Comparison of ENCODE assay signal across 8 cellular contexts in the genomic region with DNA sequence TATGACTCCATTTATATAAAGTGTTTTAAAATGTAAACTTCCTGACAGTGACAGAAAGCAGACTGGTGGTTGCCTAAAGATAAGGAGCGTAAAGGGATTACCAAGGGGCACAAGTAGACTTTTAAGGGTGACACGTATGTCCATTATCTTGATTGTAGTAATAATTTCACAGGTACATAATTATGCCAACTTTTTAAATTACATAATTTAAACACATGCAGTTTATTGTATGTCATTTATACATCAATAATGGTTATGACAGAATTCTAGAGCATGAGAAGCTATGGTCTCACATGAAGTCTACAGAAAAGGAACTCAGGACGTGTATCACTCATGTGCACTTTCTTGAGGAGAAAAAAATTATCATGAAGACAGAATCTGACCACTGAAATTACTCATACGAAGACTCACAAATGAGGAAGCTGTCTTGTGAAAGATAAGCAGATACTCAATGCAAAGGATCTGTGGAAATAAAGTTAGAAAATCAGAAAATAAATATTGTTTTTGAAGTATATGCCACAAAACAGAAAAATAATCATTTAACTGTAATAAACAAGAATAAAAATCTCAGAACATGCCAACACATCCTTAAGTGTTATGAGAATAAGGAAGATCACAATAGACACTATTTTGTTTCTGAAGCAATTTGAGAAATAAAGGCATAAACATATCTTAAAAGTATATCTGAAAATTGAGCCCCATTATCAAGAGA.
DNase-seq lines count a peak whose midpoint lies in the region; TF ChIP-seq lines count a peak whose summit lies in the region.

No MANE protein-coding gene starts in this region.

- H4K20me1 ChIP-seq in GM23248 (ENCODE audit: insufficient read depth): 0 out of 2 replicates have a peak, but pooled peaks cover 9% of the 10 kb centered on the region

- peak overlapping the region; percentile 12; the same call in 1 of the 2 replicates for H3K27ac ChIP-seq in GM23248
- no peak overlapping the region for H3K27ac ChIP-seq in tibial nerve

- H3K4me2 ChIP-seq in GM23248 (ENCODE audit: unreplicated experiment): peak overlapping the region; percentile 14

- H3K9me3 ChIP-seq in GM23248 (ENCODE audit: low read depth) (no peaks in the 10 kb centered on the region), tibial nerve (peaks cover 0 to 3% (median 0%) of the 10 kb centered on the region in 4 donors)

- TF ChIP-seq POLR2A in tibial nerve (IDR thresholded peaks at IDR 0.05): no peak

- TF ChIP-seq CTCF in GM13976 (IDR thresholded peaks at IDR 0.05; ENCODE audit: borderline replicate concordance, control extremely low read depth, extremely low read depth, insufficient read depth, missing control alignments): no peak
- TF ChIP-seq CTCF in foreskin fibroblast (IDR thresholded peaks at IDR 0.05; ENCODE audit: low read depth, low read length): no peak
- TF ChIP-seq CTCF in tibial nerve (IDR thresholded peaks at IDR 0.05): no peak

- no peaks in the 10 kb centered on the region for H3K9me2 ChIP-seq in GM23248 (ENCODE audit: insufficient read depth)

- in situ Hi-C loops in GM13976 (cut with MboI; ENCODE audit: low sequenced_read_pairs, unreplicated experiment) (no loop called here), GM23248 (cut with MboI) (no loop called here)

- peaks cover 20% of the 10 kb centered on the region for H3F3A ChIP-seq in GM23248 (ENCODE audit: insufficient read depth)

- H3K27me3 ChIP-seq in GM23248 (replicated peaks; ENCODE audit: insufficient read depth) (no peaks in the 10 kb centered on the region), tibial nerve (no peaks in the 10 kb centered on the region)

- WGBS in GM23248 (ENCODE audit: low coverage in 1 of 2, low lambda C conversion rate in 2 of 2, missing lambda C conversion rate in 2 of 2), 2 experiments: 66 to 68% methylated on average over 4 of the region's 4 CpGs
- WGBS in tibial nerve, 2 donors: 83 to 84% methylated on average over 4 of the region's 4 CpGs

- no peak overlapping the region for H3K4me3 ChIP-seq in GM23248
- no peak overlapping the region for H3K4me3 ChIP-seq in foreskin fibroblast (ENCODE audit: low read depth in 1 of 2, low read length in 2 of 2)
- H3K4me3 ChIP-seq in tibial nerve: no peak overlapping the region

- no peak overlapping the region for H2AFZ ChIP-seq in GM23248

- H3K4me1 ChIP-seq in GM23248 (ENCODE audit: insufficient read depth) (peaks cover 18% of the 10 kb centered on the region), tibial nerve (peaks cover 0 to 10% (median 0%) of the 10 kb centered on the region in 4 donors)

- no peak overlapping the region for H3K9ac ChIP-seq in GM23248

- no peak for TF ChIP-seq EP300 in tibial nerve (IDR thresholded peaks at IDR 0.05)

- peaks cover 82% of the 10 kb centered on the region for H3K79me2 ChIP-seq in GM23248 (ENCODE audit: insufficient read depth)

- H3K36me3 ChIP-seq in GM23248 (ENCODE audit: low read depth) (no peaks in the 10 kb centered on the region), tibial nerve (peaks cover 0 to 22% (median 0%) of the 10 kb centered on the region in 3 donors)

- DNase-seq in GM13976 (ENCODE audit: low spot score) (peak; percentile 19), GM23248 (peak; percentile 55), M059J (ENCODE audit: low read depth) (peak; percentile 67), foreskin fibroblast (peak; percentile 45 to 64), LoVo (ENCODE audit: low spot score) (no peak), tibial nerve (ENCODE audit: low spot score in 2 of 2) (no peak), glomerular visceral epithelial cell (ENCODE audit: extremely low spot score) (no peak), SW 1271 (lab: John Stamatoyannopoulos, UW) (no peak)

Comparison
In these comparisons a context has a peak if more than half of its experiments do, and no peak if none do; other contexts are left out.
1. DNase-seq: peak in GM13976 (single experiment), GM23248 (single experiment), M059J (single experiment) and foreskin fibroblast (2 of 2); none in LoVo (single experiment), tibial nerve (0 of 2), glomerular visceral epithelial cell (single experiment) and SW 1271 (0 of 2).